Comparison of ENCODE assay signal across 9 cellular contexts in genomic region chr13:98549728-98550317, GRCh38. TPM values are rescaled to one million over a fixed set of nuclear protein-coding genes. Genes with fewer than 3 reads are reported as not detected.
A peak's percentile ranks its signal among the peaks of the same experiment; 100 is the strongest.
DNase-seq lines count a peak whose midpoint lies in the region; ATAC-seq, FAIRE-seq and TF ChIP-seq lines count a peak whose summit lies in the region.
"Had no signal": no experiment of that assay in that cellular context is flagged by ENCODE, and none has a peak within 500 bp of the region (broad histone marks: within the 10 kb centered on the region; RNA-seq: fewer than 3 reads in every experiment).

No MANE protein-coding gene starts in this region.

- no peak overlapping the region for H4K8ac ChIP-seq in neuronal stem cell (ENCODE audit: low read depth, low read length)

- H2AK5ac ChIP-seq in neuronal stem cell (ENCODE audit: low read depth, low read length): no peak overlapping the region

- H3K4me2 ChIP-seq in neuronal stem cell (ENCODE audit: insufficient read depth, low read length, poor library complexity, severe bottlenecking): no peak overlapping the region
- H3K4me2 ChIP-seq in SK-N-SH: no peak overlapping the region

- no peak for TF ChIP-seq RAD21 in SK-N-SH (IDR thresholded peaks at IDR 0.05; ENCODE audit: low read length)

- CTCF ChIA-PET in SK-N-SH (lab: Yijun Ruan, JAX): interaction anchor here (1.1 kb wide), 1 partner anchor 13 kb away, joined by 3 read pairs; no protein-coding TSS in a partner anchor

- FAIRE-seq in frontal cortex (lab: Jason Lieb, UNC): no peak
- FAIRE-seq: G401.6 had no signal

- peaks cover 68% of the 10 kb centered on the region for H4K20me1 ChIP-seq in SK-N-SH (ENCODE audit: insufficient read depth)

- no peak overlapping the region for H3K27ac ChIP-seq in neuronal stem cell (replicated peaks; ENCODE audit: low read length)
- no peak overlapping the region for H3K27ac ChIP-seq in SK-N-SH (ENCODE audit: low read depth in 2 of 2, low read length in 1 of 2)

- POLR2A ChIA-PET in SK-N-SH (lab: Yijun Ruan, JAX): no interaction called here

- peaks cover 15 to 54% of the 10 kb centered on the region in 2 donors for H3K36me3 ChIP-seq in neuronal stem cell (replicated peaks in 1 of 2; ENCODE audit: control insufficient read depth in 2 of 2, insufficient read depth in 2 of 2, low read length in 2 of 2)
- H3K36me3 ChIP-seq in SK-N-SH (replicated peaks in 1 of 2; ENCODE audit: control insufficient read depth in 1 of 2, insufficient read depth in 2 of 2, low read length in 1 of 2): peaks cover 0 to 5% of the 10 kb centered on the region in 2 experiments

- no peak for TF ChIP-seq CTCF in epithelial cell of esophagus (IDR thresholded peaks at IDR 0.05; ENCODE audit: insufficient read depth, low read depth, low read length, missing control alignments)
- no peak for TF ChIP-seq CTCF in SK-N-SH (IDR thresholded peaks at IDR 0.05)

- no peak overlapping the region for H2BK12ac ChIP-seq in neuronal stem cell (ENCODE audit: low read length)

- no peak overlapping the region for H4K91ac ChIP-seq in neuronal stem cell (ENCODE audit: low read depth, low read length, poor library complexity)

- H3K9me3 ChIP-seq in neuronal stem cell (replicated peaks in 1 of 2; ENCODE audit: control insufficient read depth in 2 of 2, insufficient read depth in 1 of 2, low read depth in 1 of 2, low read length in 2 of 2) (peaks cover 2 to 26% of the 10 kb centered on the region in 2 donors), SK-N-SH (no peaks in the 10 kb centered on the region)

- no peaks in the 10 kb centered on the region for H3K27me3 ChIP-seq in neuronal stem cell (ENCODE audit: control insufficient read depth in 3 of 3, insufficient read depth in 3 of 3, low read depth in 1 of 3, low read length in 3 of 3)
- no peaks in the 10 kb centered on the region for H3K27me3 ChIP-seq in SK-N-SH (ENCODE audit: insufficient read depth)

- H3K18ac ChIP-seq in neuronal stem cell (ENCODE audit: low read length): no peak overlapping the region

- peak; percentile 44 for DNase-seq in EH (ENCODE audit: low read depth)
- DNase-seq in epithelial cell of esophagus (ENCODE audit: low read depth): peak; percentile 55
- DNase-seq in frontal cortex (ENCODE audit: low spot score in 2 of 2): no peak
- no peak for DNase-seq in DMS79 treated with DMSO at 0.1 percent for 48 hours (lab: John Stamatoyannopoulos, UW)
- DNase-seq in neuronal stem cell (ENCODE audit: low spot score): no peak
- no peak for DNase-seq in SK-N-SH

- H3K79me2 ChIP-seq in SK-N-SH (ENCODE audit: insufficient read depth): peaks cover 98% of the 10 kb centered on the region

- no peak overlapping the region for H3K14ac ChIP-seq in neuronal stem cell (ENCODE audit: low read length)

- H2AFZ ChIP-seq in neuronal stem cell (ENCODE audit: low read length) (no peak overlapping the region), SK-N-SH (ENCODE audit: low read depth) (no peak overlapping the region)

- no peak for TF ChIP-seq EP300 in SK-N-SH (IDR thresholded peaks at IDR 0.05; ENCODE audit: borderline replicate concordance in 1 of 2, low read depth in 1 of 2, low read length in 1 of 2)

- ATAC-seq in GM21381 (IDR thresholded peaks at IDR 0.05; ENCODE audit: unreplicated experiment) (peak; percentile 60), HG03460 (IDR thresholded peaks at IDR 0.05; ENCODE audit: unreplicated experiment) (peak; percentile 70)

- H3K9me2 ChIP-seq in SK-N-SH: no peaks in the 10 kb centered on the region

- no peak overlapping the region for H2BK120ac ChIP-seq in neuronal stem cell (ENCODE audit: low read depth, low read length)

- no peak overlapping the region for H3K9ac ChIP-seq in neuronal stem cell (ENCODE audit: low read depth, low read length, poor library complexity)
- H3K9ac ChIP-seq in SK-N-SH: no peak overlapping the region

- H3K4me1 ChIP-seq in neuronal stem cell (ENCODE audit: control insufficient read depth in 2 of 2, insufficient read depth in 1 of 2, low read depth in 1 of 2, low read length in 2 of 2) (peaks cover 0 to 3% of the 10 kb centered on the region in 2 donors), SK-N-SH (ENCODE audit: control insufficient read depth in 1 of 2, insufficient read depth in 2 of 2, low read depth in 1 of 2, low read length in 1 of 2) (peaks cover 0 to 7% of the 10 kb centered on the region in 2 experiments; a peak in 1 of 4 replicates)

- H3K79me1 ChIP-seq in neuronal stem cell (ENCODE audit: low read depth, low read length): peaks cover 23% of the 10 kb centered on the region

- H2BK5ac ChIP-seq in neuronal stem cell (ENCODE audit: low read length): no peak overlapping the region

- no peak overlapping the region for H3K4ac ChIP-seq in neuronal stem cell (ENCODE audit: low read length)

- H3K23ac ChIP-seq in neuronal stem cell (ENCODE audit: low read depth, low read length, poor library complexity): no peak overlapping the region

- H3K4me3 ChIP-seq in epithelial cell of esophagus (ENCODE audit: low read length): no peak overlapping the region
- H3K4me3 ChIP-seq in neuronal stem cell (ENCODE audit: low read length in 2 of 2): no peak overlapping the region
- no peak overlapping the region for H3K4me3 ChIP-seq in SK-N-SH (ENCODE audit: low read depth in 2 of 2, low read length in 1 of 2)

- no peak overlapping the region for H2BK15ac ChIP-seq in neuronal stem cell (ENCODE audit: low read length)

- no CpG with 5 or more reads among the region's 3 CpGs for WGBS in neuronal stem cell (ENCODE audit: extremely low coverage in 2 of 2, insufficient read length in 2 of 2, insufficient replicate concordance in 1 of 2), 2 donors
- WGBS in SK-N-SH (ENCODE audit: low lambda C conversion rate): 94% methylated on average over 3 of the region's 3 CpGs

- no peaks in the 10 kb centered on the region for H3F3A ChIP-seq in SK-N-SH (replicated peaks; ENCODE audit: insufficient read depth)

TF ChIP-seq in SK-N-SH, 30 proteins besides CTCF, POLR2A, EP300 and RAD21:
- TF ChIP-seq GABPA (IDR thresholded peaks at IDR 0.05; ENCODE audit: low read depth): no peak
- no peak for TF ChIP-seq FOXM1 (IDR thresholded peaks at IDR 0.05; ENCODE audit: low read depth)
- no peak for TF ChIP-seq MXI1 (IDR thresholded peaks at IDR 0.05; ENCODE audit: low read depth, low read length)
- no peak for TF ChIP-seq USF2 (IDR thresholded peaks at IDR 0.05; ENCODE audit: borderline replicate concordance, low read depth, low read length)
- TF ChIP-seq RCOR1 (IDR thresholded peaks at IDR 0.05; ENCODE audit: low read length): no peak
- TF ChIP-seq CHD2 (IDR thresholded peaks at IDR 0.05; ENCODE audit: low read length, partially characterized antibody): no peak
- no peak for TF ChIP-seq PBX3 (IDR thresholded peaks at IDR 0.05)
- no peak for TF ChIP-seq RFX5 (IDR thresholded peaks at IDR 0.05; ENCODE audit: low read length)
- TF ChIP-seq FOSL2 (IDR thresholded peaks at IDR 0.05; ENCODE audit: borderline replicate concordance, low read depth): no peak
- TF ChIP-seq FOXJ3 (CRISPR knock-in tag; IDR thresholded peaks at IDR 0.05): no peak
- TF ChIP-seq ELF1 (IDR thresholded peaks at IDR 0.05): no peak
- TF ChIP-seq RXRA (IDR thresholded peaks at IDR 0.05; ENCODE audit: borderline replicate concordance, low read depth): no peak

RNA-seq across cellular contexts. Expression of gene STK24, which starts 27.1 kb away (rescaled TPM):
- total RNA-seq in frontal cortex: 26.1 TPM
- 162 TPM for polyA plus RNA-seq in neuronal stem cell (2013, experiment 1 of 2)
- 159 TPM for polyA plus RNA-seq in neuronal stem cell (2013, experiment 2 of 2)
- polyA plus RNA-seq in SK-N-SH (2012; rRNA removed): 17.1 and 30.5 TPM in 2 replicates
- polyA plus RNA-seq in SK-N-SH (2012; cell fraction: cytosol; rRNA removed): 37.7 and 54.1 TPM in 2 replicates
- 25.0 and 27.8 TPM in 2 replicates for polyA plus RNA-seq in SK-N-SH (2012; cell fraction: nucleus; rRNA removed)

Comparison
In these comparisons a context has a peak if more than half of its experiments do, and no peak if none do; other contexts are left out.
1. DNase-seq: peak in EH (single experiment) and epithelial cell of esophagus (single experiment); none in frontal cortex (0 of 2), DMS79 treated with DMSO at 0.1 percent for 48 hours (single experiment), neuronal stem cell (single experiment) and SK-N-SH (single experiment).